Comparison of ENCODE assay signal across 8 cellular contexts in genomic region chr10:100346351-100346764, GRCh38. TPM values are rescaled to one million over a fixed set of nuclear protein-coding genes. Genes with fewer than 3 reads are reported as not detected.
DNase-seq lines count a peak whose midpoint lies in the region; ATAC-seq and TF ChIP-seq lines count a peak whose summit lies in the region.

No MANE protein-coding gene starts in this region.

- no peaks in the 10 kb centered on the region for H3F3A ChIP-seq in PC-3 (ENCODE audit: low read length, unreplicated experiment)
- peaks cover 27% of the 10 kb centered on the region for H3F3A ChIP-seq in neural progenitor cell (ENCODE audit: low read depth)

- H3K27ac Mint-ChIP-seq in CD4-positive, CD25-positive, alpha-beta regulatory T cell: peak overlapping the region in 2 of 3 donors; percentile 32 to 62
- peak overlapping the region; percentile 89 for H3K27ac Mint-ChIP-seq in neural progenitor cell

- no peaks in the 10 kb centered on the region for H3K9me3 ChIP-seq in CD4-positive, CD25-positive, alpha-beta regulatory T cell (ENCODE audit: control insufficient read depth in 2 of 2, low read length in 2 of 2)
- H3K9me3 ChIP-seq in PC-3 (ENCODE audit: low read length) (no peaks in the 10 kb centered on the region), neural progenitor cell (ENCODE audit: low read depth) (no peaks in the 10 kb centered on the region), subcutaneous abdominal adipose tissue (ENCODE audit: control insufficient read depth in 5 of 5, low read length in 5 of 5) (no peaks in the 10 kb centered on the region)

- no peaks in the 10 kb centered on the region for H3K9me2 ChIP-seq in PC-3 (replicated peaks; ENCODE audit: low read length)

- H3K4me3 ChIP-seq in CD4-positive, CD25-positive, alpha-beta regulatory T cell (ENCODE audit: low read depth, low read length): peak overlapping the region; percentile 37
- H3K4me3 ChIP-seq in PC-3 (ENCODE audit: low read length) (peak overlapping the region; percentile 96), foreskin fibroblast (ENCODE audit: low read depth in 1 of 2, low read length in 2 of 2) (peak overlapping the region; percentile 83 to 91), neural progenitor cell (peak overlapping the region; percentile 84), subcutaneous abdominal adipose tissue (ENCODE audit: low read depth in 1 of 5, low read length in 5 of 5) (peak overlapping the region in 4 of 5 donors; percentile 34 to 74 (median 70))

- peaks cover 11% of the 10 kb centered on the region for H3K4me1 ChIP-seq in CD4-positive, CD25-positive, alpha-beta regulatory T cell (ENCODE audit: control insufficient read depth, insufficient read depth, low read length, poor library complexity, severe bottlenecking)
- H3K4me1 ChIP-seq in PC-3 (ENCODE audit: insufficient read depth, low read length) (peaks cover 28% of the 10 kb centered on the region), neural progenitor cell (peaks cover 37% of the 10 kb centered on the region), subcutaneous abdominal adipose tissue (ENCODE audit: control insufficient read depth in 5 of 5, insufficient read depth in 5 of 5, low read length in 5 of 5) (peaks cover 9 to 73% (median 62%) of the 10 kb centered on the region in 5 donors)

- H3K27ac ChIP-seq in CD4-positive, CD25-positive, alpha-beta regulatory T cell (ENCODE audit: insufficient read depth, low read length, poor library complexity, severe bottlenecking): no peak overlapping the region
- H3K27ac ChIP-seq in PC-3 (ENCODE audit: low read length): peak overlapping the region; percentile 47
- peak overlapping the region; percentile 100 for H3K27ac ChIP-seq in neural progenitor cell
- H3K27ac ChIP-seq in subcutaneous abdominal adipose tissue (ENCODE audit: low read depth, low read length): peak overlapping the region; percentile 69

- H3K9ac ChIP-seq in PC-3 (ENCODE audit: low read length): peak overlapping the region; percentile 61
- H3K9ac ChIP-seq in neural progenitor cell: peak overlapping the region; percentile 78
- H3K9ac ChIP-seq in subcutaneous abdominal adipose tissue (ENCODE audit: low read length in 5 of 5): peak overlapping the region in 2 of 5 donors; percentile 25 to 42

- H2AFZ ChIP-seq in PC-3 (ENCODE audit: low read length) (peak overlapping the region; percentile 72), neural progenitor cell (replicated peaks) (peak overlapping the region; percentile 32)

- BruUV-seq in PC-3 (replicated peaks; lab: Mats Ljungman, UMichigan): no TSS peak

- intact Hi-C loops in PC-3 (cut with micrococcal nuclease): loop anchor here (2.0 to 5.0 kb wide), 3 partner anchors 24 to 176 kb away; no protein-coding TSS in a partner anchor

- peaks cover 33% of the 10 kb centered on the region for H4K20me1 ChIP-seq in PC-3 (ENCODE audit: low read length)
- H4K20me1 ChIP-seq in neural progenitor cell (ENCODE audit: low read depth): peaks cover 41% of the 10 kb centered on the region

- H3K4me2 ChIP-seq in PC-3 (ENCODE audit: low read length): peak overlapping the region; percentile 90
- peak overlapping the region; percentile 92 for H3K4me2 ChIP-seq in neural progenitor cell

- no peaks in the 10 kb centered on the region for H3K36me3 Mint-ChIP-seq in CD4-positive, CD25-positive, alpha-beta regulatory T cell
- H3K36me3 Mint-ChIP-seq in neural progenitor cell: peaks cover 35% of the 10 kb centered on the region

- peak; percentile 2 to 74 (median 36) for DNase-seq in CD4-positive, CD25-positive, alpha-beta regulatory T cell
- DNase-seq in PC-3 (peak; percentile 41), foreskin fibroblast (peak; percentile 63 to 89), neural progenitor cell (ENCODE audit: low spot score) (peak; percentile 94)
- peak; percentile 29 for DNase-seq in activated effector memory CD4-positive, alpha-beta T cell treated with Interleukin-2 at 50 U/mL for 16 hours

- H3K9me3 Mint-ChIP-seq in CD4-positive, CD25-positive, alpha-beta regulatory T cell: peaks cover 0 to 2% (median 0%) of the 10 kb centered on the region in 7 donors
- H3K9me3 Mint-ChIP-seq in neural progenitor cell: no peaks in the 10 kb centered on the region

- H3K79me2 ChIP-seq in PC-3 (ENCODE audit: low read length): peaks cover 44% of the 10 kb centered on the region
- H3K79me2 ChIP-seq in neural progenitor cell (ENCODE audit: low read depth): peaks cover 65% of the 10 kb centered on the region

- H3K27me3 Mint-ChIP-seq in CD4-positive, CD25-positive, alpha-beta regulatory T cell: peaks cover 25% of the 10 kb centered on the region
- peaks cover 12% of the 10 kb centered on the region for H3K27me3 Mint-ChIP-seq in neural progenitor cell (ENCODE audit: insufficient read depth, low read depth)

- POLR2A ChIA-PET in PC-3 (lab: Charles Lee; ENCODE audit: unreplicated experiment): interaction anchor here (0.7 to 1.6 kb wide), 4 partner anchors 19 to 61 kb away, joined by 3 to 31 read pairs (median 21); no protein-coding TSS in a partner anchor

- H3K27me3 ChIP-seq in CD4-positive, CD25-positive, alpha-beta regulatory T cell (ENCODE audit: control insufficient read depth, insufficient read depth, low read length): peaks cover 6% of the 10 kb centered on the region
- no peaks in the 10 kb centered on the region for H3K27me3 ChIP-seq in PC-3 (ENCODE audit: low read length)
- no peaks in the 10 kb centered on the region for H3K27me3 ChIP-seq in neural progenitor cell
- no peaks in the 10 kb centered on the region for H3K27me3 ChIP-seq in subcutaneous abdominal adipose tissue (ENCODE audit: control insufficient read depth in 5 of 5, insufficient read depth in 4 of 5, low read length in 5 of 5)

- H3K4me3 Mint-ChIP-seq in CD4-positive, CD25-positive, alpha-beta regulatory T cell: peak overlapping the region; percentile 71 to 85 (median 78)
- H3K4me3 Mint-ChIP-seq in neural progenitor cell: peak overlapping the region; percentile 100

- no peaks in the 10 kb centered on the region for H3K36me3 ChIP-seq in CD4-positive, CD25-positive, alpha-beta regulatory T cell (ENCODE audit: control insufficient read depth, insufficient read depth, low read length)
- H3K36me3 ChIP-seq in PC-3 (ENCODE audit: low read depth, low read length) (peaks cover 32% of the 10 kb centered on the region), neural progenitor cell (peaks cover 3% of the 10 kb centered on the region), subcutaneous abdominal adipose tissue (ENCODE audit: control insufficient read depth in 5 of 5, insufficient read depth in 5 of 5, low read length in 5 of 5) (peaks cover 0 to 5% (median 0%) of the 10 kb centered on the region in 5 donors)

- peaks cover 5 to 16% (median 8%) of the 10 kb centered on the region in 4 donors for H3K4me1 Mint-ChIP-seq in CD4-positive, CD25-positive, alpha-beta regulatory T cell
- H3K4me1 Mint-ChIP-seq in neural progenitor cell: peaks cover 69% of the 10 kb centered on the region

- TF ChIP-seq CTCF in PC-3 (conservative IDR thresholded peaks at IDR 0.05; ENCODE audit: low read depth, low read length): no peak
- TF ChIP-seq CTCF in foreskin fibroblast (IDR thresholded peaks at IDR 0.05; ENCODE audit: low read depth, low read length): no peak
- TF ChIP-seq CTCF in neural progenitor cell (IDR thresholded peaks at IDR 0.05): no peak

- CTCF ChIA-PET in PC-3 (lab: Charles Lee): interaction anchor here (0.6 to 1.7 kb wide), 3 partner anchors 24 to 174 kb away, joined by 3 to 21 read pairs (median 5); no protein-coding TSS in a partner anchor

- ATAC-seq in CD4-positive, CD25-positive, alpha-beta regulatory T cell (ENCODE audit: low read depth in 2 of 2): peak; percentile 35 to 54
- ATAC-seq in GM19351 (IDR thresholded peaks at IDR 0.05; ENCODE audit: unreplicated experiment) (peak; percentile 62), HG03520 (IDR thresholded peaks at IDR 0.05; ENCODE audit: unreplicated experiment) (peak; percentile 50), PC-3 (peak; percentile 43)

RNA-seq across cellular contexts. Expression of gene SCD, which starts 0.7 kb away (rescaled TPM):
- 1.3 TPM for total RNA-seq in CD4-positive, CD25-positive, alpha-beta regulatory T cell
- polyA plus RNA-seq in CD4-positive, CD25-positive, alpha-beta regulatory T cell: under 1 TPM; 0.22 to 0.94 (median 0.76) TPM
- 116 and 121 TPM in 2 replicates for total RNA-seq in PC-3 (2014; rRNA removed)
- 448 and 468 TPM in 2 replicates for total RNA-seq in neural progenitor cell (ENCODE audit: low replicate concordance)

RNA-seq across cellular contexts. Expression of gene PKD2L1, which starts 16.3 kb away (rescaled TPM):
- total RNA-seq in CD4-positive, CD25-positive, alpha-beta regulatory T cell: not detected
- polyA plus RNA-seq in CD4-positive, CD25-positive, alpha-beta regulatory T cell: not detected
- total RNA-seq in PC-3 (2014; rRNA removed) (not detected in 2 replicates), neural progenitor cell (ENCODE audit: low replicate concordance) (not detected in 2 replicates)

RNA-seq across cellular contexts. Expression of gene BLOC1S2, which starts 59.9 kb away (rescaled TPM):
- total RNA-seq in CD4-positive, CD25-positive, alpha-beta regulatory T cell: 58.4 TPM
- polyA plus RNA-seq in CD4-positive, CD25-positive, alpha-beta regulatory T cell: 100 to 1,000 TPM in 1 of 4 donors, 10 to 100 TPM in 3; 73.3 to 104 (median 87.7) TPM
- 33.7 and 46.4 TPM in 2 replicates for total RNA-seq in PC-3 (2014; rRNA removed)
- total RNA-seq in neural progenitor cell (ENCODE audit: low replicate concordance): 58.3 and 87.1 TPM in 2 replicates

Comparison
In these comparisons a context has a peak if more than half of its experiments do, and no peak if none do; other contexts are left out.
1. DNase-seq: peak in every context shown above with its lines; median percentile 94 in neural progenitor cell; 76 in foreskin fibroblast; 41 in PC-3; 36 in CD4-positive, CD25-positive, alpha-beta regulatory T cell; 29 in activated effector memory CD4-positive, alpha-beta T cell treated with Interleukin-2 at 50 U/mL for 16 hours.
2. H3K4me3 ChIP-seq: peak in every context shown above with its lines; median percentile 96 in PC-3; 87 in foreskin fibroblast; 84 in neural progenitor cell; 70 in subcutaneous abdominal adipose tissue; 37 in CD4-positive, CD25-positive, alpha-beta regulatory T cell.
3. RNA of gene SCD, which starts 0.7 kb away (total RNA-seq): 448 to 468 TPM in neural progenitor cell and 116 to 121 TPM in PC-3; 1.3 TPM in CD4-positive, CD25-positive, alpha-beta regulatory T cell (single experiment); every median in the first group is over 10 times any median in the second.
4. Peak in every context shown above with its lines, with median percentiles within 50 percentile points of each other: ATAC-seq.